In the genomic region with DNA sequence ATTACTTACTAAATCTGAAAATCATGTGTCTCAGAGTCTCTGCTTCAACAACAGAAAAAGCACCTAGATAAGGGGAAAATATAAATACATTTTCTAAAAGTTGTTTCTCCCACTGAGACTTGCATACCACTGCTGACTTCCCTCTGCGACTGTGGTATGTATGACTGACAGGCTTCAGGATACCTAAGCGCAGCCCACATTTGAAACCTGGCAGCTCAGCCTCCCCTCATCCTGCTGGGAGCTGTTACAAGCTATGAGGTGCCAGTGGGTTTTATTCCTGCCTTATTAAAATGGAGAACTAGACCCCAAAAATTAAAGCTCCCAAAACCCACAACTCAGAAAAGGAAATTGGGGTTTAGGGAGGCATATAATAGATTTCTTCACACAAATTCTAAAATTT, we compare ENCODE assay signal across 23 cellular contexts.
"Had no signal": no experiment of that assay in that cellular context is flagged by ENCODE, and none has a peak within 500 bp of the region (broad histone marks: within the 10 kb centered on the region; RNA-seq: fewer than 3 reads in every experiment).

No MANE protein-coding gene starts in this region.

- H3K9me3 Mint-ChIP-seq: natural killer cell had no signal

- H3K4me3 ChIP-seq: coronary artery, dorsolateral prefrontal cortex, esophagus squamous epithelium, gastroesophageal sphincter, heart left ventricle, hepatocyte, left lung, lower lobe of right lung had no signal

- H3K4me1 ChIP-seq: gastroesophageal sphincter, heart left ventricle, left lung, lower lobe of right lung had no signal

- H3K4me2 ChIP-seq: hepatocyte had no signal

- H3K4me3 Mint-ChIP-seq: naive thymus-derived CD4-positive, alpha-beta T cell; natural killer cell had no signal

- DNase-seq: dermis blood vessel endothelial cell; dorsolateral prefrontal cortex; effector CD4-positive, alpha-beta T cell; effector memory CD4-positive, alpha-beta T cell; erythroblast; esophagus squamous epithelium; foreskin fibroblast; foreskin melanocyte; heart left ventricle; hypothalamus; left cardiac atrium; left lung; left ventricle myocardium superior; lower lobe of right lung; mesenchymal stem cell; midbrain; naive thymus-derived CD4-positive, alpha-beta T cell; natural killer cell had no signal

- H3K9me3 ChIP-seq: esophagus squamous epithelium, gastroesophageal sphincter, heart left ventricle, left lung, lower lobe of right lung had no signal

- ATAC-seq: esophagus mucosa; gastroesophageal sphincter; heart left ventricle; left cardiac atrium; left lung; left ventricle myocardium superior; lower lobe of right lung; naive thymus-derived CD4-positive, alpha-beta T cell; natural killer cell had no signal

- H3K4me1 Mint-ChIP-seq: naive thymus-derived CD4-positive, alpha-beta T cell; natural killer cell had no signal

- H3K27me3 ChIP-seq: esophagus squamous epithelium, gastroesophageal sphincter, hepatocyte, left lung had no signal

- H3K27ac Mint-ChIP-seq: naive thymus-derived CD4-positive, alpha-beta T cell; natural killer cell had no signal

- H2AFZ ChIP-seq: hepatocyte had no signal

- H3K27ac ChIP-seq: coronary artery, dorsolateral prefrontal cortex, epithelial cell of prostate, esophagus squamous epithelium, gastroesophageal sphincter, heart left ventricle, hepatocyte, left lung, lower lobe of right lung had no signal

- H3K36me3 Mint-ChIP-seq: naive thymus-derived CD4-positive, alpha-beta T cell; natural killer cell had no signal

- H3K36me3 ChIP-seq: esophagus squamous epithelium, gastroesophageal sphincter, heart left ventricle, left lung, lower lobe of right lung had no signal

- H3K79me2 ChIP-seq: hepatocyte had no signal
